In genomic region chr2:71100195-71100964, GRCh38 we compare ENCODE assay signal across 9 cellular contexts. TPM values are rescaled to one million over a fixed set of nuclear protein-coding genes. Genes with fewer than 3 reads are reported as not detected.
DNase-seq lines count a peak whose midpoint lies in the region; ATAC-seq and TF ChIP-seq lines count a peak whose summit lies in the region.
"Had no signal": no experiment of that assay in that cellular context is flagged by ENCODE, and none has a peak within 500 bp of the region (broad histone marks: within the 10 kb centered on the region; RNA-seq: fewer than 3 reads in every experiment).

No MANE protein-coding gene starts in this region.

- no peaks in the 10 kb centered on the region for H3K36me3 ChIP-seq in Panc1 (ENCODE audit: control insufficient read depth, insufficient read depth, low read length)

- intact Hi-C loops in Panc1 (cut with micrococcal nuclease; ENCODE audit: unreplicated experiment) = no loop called here
- intact Hi-C loops in activated T-helper 2 cell treated with anti-CD3 and anti-CD28 coated beads, Interferon-gamma antibody, Interleukin-2, Interleukin-4, amounts not matched to agents 10 μg/mL and 5 μg/mL and 100 μg/mL, durations not matched to agents 14 hours and 24 hours and 36 hours (cut with micrococcal nuclease) = no loop called here

- H3K4me1 ChIP-seq in Panc1 (ENCODE audit: control insufficient read depth, insufficient read depth, low read length) = no peaks in the 10 kb centered on the region

- no TSS peak for BruUV-seq in Panc1 (replicated peaks; lab: Mats Ljungman, UMichigan)

- peaks cover 5% of the 10 kb centered on the region for H3K27me3 Mint-ChIP-seq in activated T-helper 2 cell treated with anti-CD3 and anti-CD28 coated beads, Interferon-gamma antibody, Interleukin-2, Interleukin-4, amounts not matched to agents 10 μg/mL and 5 μg/mL and 100 μg/mL, durations not matched to agents 14 hours and 24 hours and 36 hours (ENCODE audit: low read depth)
- no peaks in the 10 kb centered on the region for H3K27me3 Mint-ChIP-seq in progenitor cell of endocrine pancreas
- H3K27me3 Mint-ChIP-seq: activated naive CD4-positive, alpha-beta T cell treated with anti-CD3 and anti-CD28 coated beads, Interleukin-2, amount 50 U/mL, for 24 hours had no signal

- POLR2A ChIA-PET in Panc1 (lab: Charles Lee) = no interaction called here

- H3K27ac Mint-ChIP-seq in activated T-helper 2 cell treated with anti-CD3 and anti-CD28 coated beads, Interferon-gamma antibody, Interleukin-2, Interleukin-4, amounts not matched to agents 10 μg/mL and 5 μg/mL and 100 μg/mL, durations not matched to agents 14 hours and 24 hours and 36 hours = no peak overlapping the region
- no peak overlapping the region for H3K27ac Mint-ChIP-seq in progenitor cell of endocrine pancreas
- H3K27ac Mint-ChIP-seq: activated naive CD4-positive, alpha-beta T cell treated with anti-CD3 and anti-CD28 coated beads, Interleukin-2, amount 50 U/mL, for 24 hours had no signal

- H3K9me3 Mint-ChIP-seq in activated T-helper 2 cell treated with anti-CD3 and anti-CD28 coated beads, Interferon-gamma antibody, Interleukin-2, Interleukin-4, amounts not matched to agents 10 μg/mL and 5 μg/mL and 100 μg/mL, durations not matched to agents 14 hours and 24 hours and 36 hours = no peaks in the 10 kb centered on the region
- H3K9me3 Mint-ChIP-seq in progenitor cell of endocrine pancreas (ENCODE audit: low read depth) = no peaks in the 10 kb centered on the region
- H3K9me3 Mint-ChIP-seq: activated naive CD4-positive, alpha-beta T cell treated with anti-CD3 and anti-CD28 coated beads, Interleukin-2, amount 50 U/mL, for 24 hours had no signal

- in situ Hi-C loops in Panc1 (cut with HindIII; ENCODE audit: low pct_unique_long_range_greater_than_20kb, low sequenced_read_pairs) = no loop called here

- peak; percentile 92 for ATAC-seq in Panc1

- H3K36me3 Mint-ChIP-seq in activated T-helper 2 cell treated with anti-CD3 and anti-CD28 coated beads, Interferon-gamma antibody, Interleukin-2, Interleukin-4, amounts not matched to agents 10 μg/mL and 5 μg/mL and 100 μg/mL, durations not matched to agents 14 hours and 24 hours and 36 hours (ENCODE audit: low read depth) = no peaks in the 10 kb centered on the region
- H3K36me3 Mint-ChIP-seq in progenitor cell of endocrine pancreas (ENCODE audit: insufficient read depth) = no peaks in the 10 kb centered on the region
- H3K36me3 Mint-ChIP-seq: activated naive CD4-positive, alpha-beta T cell treated with anti-CD3 and anti-CD28 coated beads, Interleukin-2, amount 50 U/mL, for 24 hours had no signal

- TF ChIP-seq CTCF in Panc1 (IDR thresholded peaks at IDR 0.05) (peak; percentile 91), progenitor cell of endocrine pancreas (IDR thresholded peaks at IDR 0.05; ENCODE audit: unreplicated experiment) (peak; percentile 75)

- H3K4me3 ChIP-seq in Panc1 (ENCODE audit: low read depth in 2 of 2, low read length in 2 of 2) = no peak overlapping the region

- no peaks in the 10 kb centered on the region for H3K9me3 ChIP-seq in Panc1 (ENCODE audit: control insufficient read depth, insufficient read depth, low read depth, low read length)

- H3K4me1 Mint-ChIP-seq in activated T-helper 2 cell treated with anti-CD3 and anti-CD28 coated beads, Interferon-gamma antibody, Interleukin-2, Interleukin-4, amounts not matched to agents 10 μg/mL and 5 μg/mL and 100 μg/mL, durations not matched to agents 14 hours and 24 hours and 36 hours (ENCODE audit: low read depth) = peaks cover 4% of the 10 kb centered on the region
- no peaks in the 10 kb centered on the region for H3K4me1 Mint-ChIP-seq in progenitor cell of endocrine pancreas (ENCODE audit: low read depth)

- H3K27ac ChIP-seq in Panc1 (ENCODE audit: low read length) = no peak overlapping the region

- CTCF ChIA-PET in Panc1 (lab: Charles Lee) = interaction anchor here (0.8 to 1.0 kb wide), 3 partner anchors 56 to 231 kb away, joined by 3 to 15 read pairs (median 5); partner anchors contain the start of gene ZNF638

- no peaks in the 10 kb centered on the region; the same call in 1 of the 2 replicates for H3K27me3 ChIP-seq in Panc1 (ENCODE audit: control insufficient read depth, insufficient read depth, low read length)

- DNase-seq in ELF-1 (ENCODE audit: low read depth, low spot score) = peak; percentile 58
- peak in 58 of 76 experiments; percentile 2 to 60 (median 23) for DNase-seq in HUDEP-2 (lab: John Stamatoyannopoulos, UW; ENCODE audit: unreplicated experiment in 76 of 76)
- DNase-seq in Panc1 (ENCODE audit: low read depth, low spot score) = peak; percentile 43
- DNase-seq in activated T-helper 2 cell treated with anti-CD3 and anti-CD28 coated beads, Interferon-gamma antibody, Interleukin-2, Interleukin-4, amounts not matched to agents 10 μg/mL and 5 μg/mL and 100 μg/mL, durations not matched to agents 14 hours and 24 hours and 36 hours (ENCODE audit: low spot score) = peak; percentile 15
- peak; percentile 26 for DNase-seq in globus pallidus (ENCODE audit: low spot score)
- DNase-seq in progenitor cell of endocrine pancreas (ENCODE audit: low spot score, unreplicated experiment) = peak; percentile 28
- no peak for DNase-seq in middle frontal gyrus (ENCODE audit: extremely low spot score, low spot score)
- DNase-seq in NCI-H2196 (lab: John Stamatoyannopoulos, UW; ENCODE audit: unreplicated experiment) = no peak

- no peak overlapping the region for H3K4me3 Mint-ChIP-seq in activated T-helper 2 cell treated with anti-CD3 and anti-CD28 coated beads, Interferon-gamma antibody, Interleukin-2, Interleukin-4, amounts not matched to agents 10 μg/mL and 5 μg/mL and 100 μg/mL, durations not matched to agents 14 hours and 24 hours and 36 hours (ENCODE audit: low read depth)
- no peak overlapping the region for H3K4me3 Mint-ChIP-seq in progenitor cell of endocrine pancreas (ENCODE audit: low read depth)
- H3K4me3 Mint-ChIP-seq: activated naive CD4-positive, alpha-beta T cell treated with anti-CD3 and anti-CD28 coated beads, Interleukin-2, amount 50 U/mL, for 24 hours had no signal

RNA-seq across cellular contexts. Expression of gene MCEE, which starts 29.6 kb away (rescaled TPM):
- total RNA-seq in Panc1 (2021; ENCODE audit: unreplicated experiment) (4.8 TPM), progenitor cell of endocrine pancreas (14.4 and 15.2 TPM in 2 replicates)
- 3.4 TPM for polyA plus RNA-seq in Panc1 (2012; ENCODE audit: insufficient read length)
- total RNA-seq in activated T-helper 2 cell treated with anti-CD3 and anti-CD28 coated beads, Interferon-gamma antibody, Interleukin-2, Interleukin-4, amounts not matched to agents 10 μg/mL and 5 μg/mL and 100 μg/mL, durations not matched to agents 14 hours and 24 hours and 36 hours = 12.8 and 14.3 TPM in 2 replicates

RNA-seq across cellular contexts. Expression of gene MPHOSPH10, which starts 30.1 kb away (rescaled TPM):
- 34.1 TPM for total RNA-seq in Panc1 (2021; ENCODE audit: unreplicated experiment)
- 20.8 TPM for polyA plus RNA-seq in Panc1 (2012; ENCODE audit: insufficient read length)
- 52.3 and 54.3 TPM in 2 replicates for total RNA-seq in activated T-helper 2 cell treated with anti-CD3 and anti-CD28 coated beads, Interferon-gamma antibody, Interleukin-2, Interleukin-4, amounts not matched to agents 10 μg/mL and 5 μg/mL and 100 μg/mL, durations not matched to agents 14 hours and 24 hours and 36 hours
- 55.4 and 69.2 TPM in 2 replicates for total RNA-seq in progenitor cell of endocrine pancreas

RNA-seq across cellular contexts. Expression of gene NAGK, which starts 31.9 kb away (rescaled TPM):
- total RNA-seq in Panc1 (2021; ENCODE audit: unreplicated experiment) (80.2 TPM), progenitor cell of endocrine pancreas (115 and 127 TPM in 2 replicates)
- 79.9 TPM for polyA plus RNA-seq in Panc1 (2012; ENCODE audit: insufficient read length)
- 59.3 and 62.4 TPM in 2 replicates for total RNA-seq in activated T-helper 2 cell treated with anti-CD3 and anti-CD28 coated beads, Interferon-gamma antibody, Interleukin-2, Interleukin-4, amounts not matched to agents 10 μg/mL and 5 μg/mL and 100 μg/mL, durations not matched to agents 14 hours and 24 hours and 36 hours

Comparison
In these comparisons a context has a peak if more than half of its experiments do, and no peak if none do; other contexts are left out.
1. DNase-seq: peak in ELF-1 (single experiment), HUDEP-2 (58 of 76), Panc1 (single experiment), activated T-helper 2 cell treated with anti-CD3 and anti-CD28 coated beads, Interferon-gamma antibody, Interleukin-2, Interleukin-4, amounts not matched to agents 10 μg/mL and 5 μg/mL and 100 μg/mL, durations not matched to agents 14 hours and 24 hours and 36 hours (single experiment), globus pallidus (single experiment) and progenitor cell of endocrine pancreas (single experiment); none in middle frontal gyrus (single experiment) and NCI-H2196 (single experiment).